In the genomic region with DNA sequence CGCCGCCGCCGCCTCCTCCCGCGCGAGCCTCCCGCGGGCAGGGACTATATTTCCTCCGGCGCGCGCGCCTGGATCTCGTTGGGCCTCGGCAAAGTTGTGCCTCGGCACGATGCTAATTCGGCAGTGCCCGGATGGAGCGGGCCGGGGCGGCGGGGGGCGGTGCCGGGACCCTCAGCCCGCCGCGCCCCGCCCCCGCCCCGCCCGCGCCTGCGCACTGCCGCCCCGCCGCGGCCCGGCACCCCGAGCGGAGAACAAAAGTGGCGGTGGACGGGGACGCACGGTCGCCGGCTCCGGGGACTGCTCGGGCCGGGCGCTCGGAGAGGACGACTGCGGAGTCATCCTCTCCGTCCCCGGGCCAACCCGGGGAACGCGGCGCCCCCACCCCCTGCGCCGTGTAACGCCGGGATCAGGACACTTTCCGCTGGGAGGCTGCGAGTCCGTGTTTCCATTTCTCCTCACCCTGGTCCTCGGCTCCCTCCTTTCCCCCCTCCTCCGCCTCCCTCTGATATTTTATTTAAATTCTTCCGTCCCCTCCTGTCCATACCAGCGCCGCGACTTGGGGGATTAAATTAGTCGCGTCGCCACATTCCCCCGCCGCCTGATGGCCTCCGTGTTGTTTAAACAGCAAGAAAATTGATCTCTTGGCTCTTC, we compare ENCODE assay signal across 8 cellular contexts. TPM values are rescaled to one million over a fixed set of nuclear protein-coding genes. Genes with fewer than 3 reads are reported as not detected.
DNase-seq lines count a peak whose midpoint lies in the region; ATAC-seq lines count a peak whose summit lies in the region.

A gene (minus strand): TSS at position 125 of the 651 bp plus-strand sequence. CDS start 456 bp downstream, outside the sequence.

- no peaks in the 10 kb centered on the region for H3K79me2 ChIP-seq in GM23248 (ENCODE audit: insufficient read depth)

- no peaks in the 10 kb centered on the region for H3K9me3 ChIP-seq in GM23248 (ENCODE audit: low read depth)

- no peaks in the 10 kb centered on the region for H3K4me1 ChIP-seq in GM23248 (ENCODE audit: insufficient read depth)

- 1% methylated on average over 30 to 65 of the region's 80 CpGs for WGBS in GM23248 (ENCODE audit: low coverage in 1 of 2, low lambda C conversion rate in 2 of 2, missing lambda C conversion rate in 2 of 2), 2 experiments

- H3K4me3 ChIP-seq in GM23248 = peak within 1 kb of the TSS; percentile 68

- H3K4me3 Mint-ChIP-seq in stimulated activated effector memory CD8-positive, alpha-beta T cell treated with anti-CD3 and anti-CD28 coated beads, Interleukin-12 subunit alpha, Interleukin-12 subunit beta, amount 100 ng/mL, for 72 hours = peak within 1 kb of the TSS; percentile 88

- peaks cover 7% of the 10 kb centered on the region for H3K36me3 Mint-ChIP-seq in stimulated activated effector memory CD8-positive, alpha-beta T cell treated with anti-CD3 and anti-CD28 coated beads, Interleukin-12 subunit alpha, Interleukin-12 subunit beta, amount 100 ng/mL, for 72 hours

- peak; percentile 31 for ATAC-seq in stimulated activated effector memory CD8-positive, alpha-beta T cell treated with anti-CD3 and anti-CD28 coated beads, Interleukin-12 subunit alpha, Interleukin-12 subunit beta, amount 100 ng/mL, for 72 hours
- no peak for ATAC-seq in HG03469 (IDR thresholded peaks at IDR 0.05; ENCODE audit: unreplicated experiment)
- ATAC-seq in GM21723 (IDR thresholded peaks at IDR 0.05; ENCODE audit: unreplicated experiment) = no peak

- in situ Hi-C loops in ACHN (cut with HindIII; ENCODE audit: low pct_ligation_motif_present, low pct_unique_long_range_greater_than_20kb, low sequenced_read_pairs) (no loop called here), GM23248 (cut with MboI) (no loop called here)

- peaks cover 19% of the 10 kb centered on the region for H3K4me1 Mint-ChIP-seq in stimulated activated effector memory CD8-positive, alpha-beta T cell treated with anti-CD3 and anti-CD28 coated beads, Interleukin-12 subunit alpha, Interleukin-12 subunit beta, amount 100 ng/mL, for 72 hours

- no peak within 1 kb of the TSS for H3K9ac ChIP-seq in GM23248

- no peak within 1 kb of the TSS for H3K27ac Mint-ChIP-seq in stimulated activated effector memory CD8-positive, alpha-beta T cell treated with anti-CD3 and anti-CD28 coated beads, Interleukin-12 subunit alpha, Interleukin-12 subunit beta, amount 100 ng/mL, for 72 hours

- DNase-seq in ACHN = peak; percentile 74
- DNase-seq in GM23248 = peak; percentile 38
- DNase-seq in RPMI7951 (ENCODE audit: low read depth) = peak; percentile 3
- DNase-seq in cerebellar cortex (ENCODE audit: low spot score) = peak; percentile 46
- DNase-seq in left kidney (ENCODE audit: low read depth, low spot score) = peak; percentile 94
- peak in 1 of 2 donors; percentile 55 for DNase-seq in stimulated activated effector memory CD8-positive, alpha-beta T cell treated with anti-CD3 and anti-CD28 coated beads, Interleukin-12 subunit alpha, Interleukin-12 subunit beta, amount 100 ng/mL, for 72 hours (ENCODE audit: low spot score in 2 of 2)

- peak within 1 kb of the TSS; percentile 60 for H2AFZ ChIP-seq in GM23248

- peak within 1 kb of the TSS; percentile 82 for H3K4me2 ChIP-seq in GM23248 (ENCODE audit: unreplicated experiment)

- H3K9me3 Mint-ChIP-seq in stimulated activated effector memory CD8-positive, alpha-beta T cell treated with anti-CD3 and anti-CD28 coated beads, Interleukin-12 subunit alpha, Interleukin-12 subunit beta, amount 100 ng/mL, for 72 hours = no peaks in the 10 kb centered on the region

- no peaks in the 10 kb centered on the region for H3K36me3 ChIP-seq in GM23248 (ENCODE audit: low read depth)

- no peaks in the 10 kb centered on the region for H3K9me2 ChIP-seq in GM23248 (ENCODE audit: insufficient read depth)

- peaks cover 9% of the 10 kb centered on the region for H3F3A ChIP-seq in GM23248 (ENCODE audit: insufficient read depth)

- no peaks in the 10 kb centered on the region for H4K20me1 ChIP-seq in GM23248 (ENCODE audit: insufficient read depth)

- H3K27ac ChIP-seq in GM23248 = no peak within 1 kb of the TSS

- peaks cover 66% of the 10 kb centered on the region for H3K27me3 ChIP-seq in GM23248 (replicated peaks; ENCODE audit: insufficient read depth)

RNA-seq across cellular contexts. Expression of the gene that starts here (rescaled TPM):
- not detected in 2 replicates for total RNA-seq in GM23248 (2014; rRNA removed; shearing (Covaris generic))
- polyA plus RNA-seq in GM23248 (2016; fragmentation: Nextera tagmentation; extraction: Ambion mirVana) = not detected in 2 replicates
- total RNA-seq in RPMI7951 (2014; rRNA removed; shearing (Covaris generic)) = not detected in 2 replicates

Comparison
In these comparisons a context has a peak if more than half of its experiments do, and no peak if none do; other contexts are left out.
1. Peak in DNase-seq, H3K4me3 ChIP-seq and H3K4me2 ChIP-seq in GM23248; RNA of the gene not detected or under 1 TPM.
2. Peak in DNase-seq in RPMI7951; RNA of the gene not detected or under 1 TPM.